In genomic region chr15:42650208-42651066, GRCh38 we compare ENCODE assay signal across 8 cellular contexts.
DNase-seq lines count a peak whose midpoint lies in the region; ATAC-seq, FAIRE-seq and TF ChIP-seq lines count a peak whose summit lies in the region.

No MANE protein-coding gene starts in this region.

- TF ChIP-seq CTCF in AG04449 (IDR thresholded peaks at IDR 0.05; ENCODE audit: insufficient read depth, low read length, missing control alignments) (peak; percentile 81), OCI-LY1 (IDR thresholded peaks at IDR 0.05; ENCODE audit: low read length) (peak; percentile 97), fibroblast of mammary gland (conservative IDR thresholded peaks at IDR 0.05; ENCODE audit: control insufficient read depth, insufficient read depth, low read depth, low read length) (peak; percentile 92), neural crest cell (conservative IDR thresholded peaks at IDR 0.05) (peak; percentile 79), thoracic aorta (IDR thresholded peaks at IDR 0.05) (peak; percentile 71)

- no peaks in the 10 kb centered on the region for H3K27me3 ChIP-seq in OCI-LY1 (ENCODE audit: insufficient read depth, low read length)
- H3K27me3 ChIP-seq in thoracic aorta (replicated peaks; ENCODE audit: insufficient read depth), result no peaks in the 10 kb centered on the region

- H3K4me3 Mint-ChIP-seq in neural crest cell, result no peak overlapping the region

- no peak overlapping the region for H2AFZ ChIP-seq in OCI-LY1 (ENCODE audit: low read length)

- no peak overlapping the region for H3K9ac ChIP-seq in OCI-LY1 (ENCODE audit: low read length)

- H3K9me3 ChIP-seq in OCI-LY1 (ENCODE audit: low read length) (no peaks in the 10 kb centered on the region), thoracic aorta (no peaks in the 10 kb centered on the region)

- POLR2A ChIA-PET in AG04449 (lab: Yijun Ruan, JAX), result no interaction called here

- no peaks in the 10 kb centered on the region for H3K4me1 Mint-ChIP-seq in neural crest cell

- H3K79me2 ChIP-seq in OCI-LY1 (ENCODE audit: insufficient read depth, low read length), result no peaks in the 10 kb centered on the region

- no peak overlapping the region for H3K4me2 ChIP-seq in OCI-LY1 (ENCODE audit: low read length)

- ATAC-seq in GM18517 (IDR thresholded peaks at IDR 0.05; ENCODE audit: unreplicated experiment) (peak; percentile 85), thoracic aorta (ENCODE audit: insufficient number of reproducible peaks, low FRiP score, low read depth) (peak; percentile 60)

- H3K4me3 ChIP-seq in AG04449 (ENCODE audit: low read depth, low read length) (no peak overlapping the region), OCI-LY1 (ENCODE audit: low read depth, low read length, poor library complexity, severe bottlenecking) (no peak overlapping the region), fibroblast of mammary gland (ENCODE audit: control insufficient read depth, low read depth, low read length) (no peak overlapping the region), thoracic aorta (no peak overlapping the region)

- CTCF ChIA-PET in AG04449 (lab: Yijun Ruan, JAX), result interaction anchor here (0.6 to 2.7 kb wide), 17 partner anchors 7 to 584 kb away, joined by 3 to 12 read pairs (median 4); partner anchors contain the start of genes HAUS2, LRRC57 and ZNF106

- H3F3A ChIP-seq in OCI-LY1 (ENCODE audit: insufficient read depth, low read length), result no peaks in the 10 kb centered on the region

- H3K36me3 Mint-ChIP-seq in neural crest cell (ENCODE audit: low read depth), result no peaks in the 10 kb centered on the region

- H3K27ac Mint-ChIP-seq in neural crest cell (ENCODE audit: unreplicated experiment), result no peak overlapping the region

- no peaks in the 10 kb centered on the region for H3K27me3 Mint-ChIP-seq in neural crest cell (ENCODE audit: low read depth)

- no peaks in the 10 kb centered on the region for H4K20me1 ChIP-seq in OCI-LY1 (ENCODE audit: insufficient read depth, low read length)

- H3K9me3 Mint-ChIP-seq in neural crest cell, result no peaks in the 10 kb centered on the region

- H3K4me1 ChIP-seq in OCI-LY1 (ENCODE audit: insufficient read depth, low read length, severe bottlenecking), result peaks cover 14% of the 10 kb centered on the region
- no peaks in the 10 kb centered on the region for H3K4me1 ChIP-seq in thoracic aorta (ENCODE audit: control insufficient read depth in 1 of 2, low read depth in 2 of 2)

- DNase-seq in AG04449 (ENCODE audit: low read depth, low spot score), result peak; percentile 42
- DNase-seq in HTR-8/SVneo (ENCODE audit: insufficient read length, low spot score), result peak; percentile 69
- DNase-seq in activated T-cell treated with anti-CD3 and anti-CD28 coated beads for 4 hours, result peak; percentile 30
- DNase-seq in fibroblast of mammary gland (ENCODE audit: low read depth), result peak; percentile 89
- DNase-seq in neural crest cell (ENCODE audit: low read depth, low spot score), result peak; percentile 50
- peak; percentile 28 for DNase-seq in thoracic aorta (ENCODE audit: low spot score)

- no peaks in the 10 kb centered on the region for H3K9me2 ChIP-seq in OCI-LY1 (ENCODE audit: low read depth, low read length)

- FAIRE-seq in HTR-8/SVneo (lab: Jason Lieb, UNC), result peak; percentile 79

- H3K36me3 ChIP-seq in OCI-LY1 (ENCODE audit: insufficient read depth, low read length) (peaks cover 5% of the 10 kb centered on the region; the same call in 1 of the 2 replicates), thoracic aorta (peaks cover 6% of the 10 kb centered on the region)

- H3K27ac ChIP-seq in OCI-LY1 (ENCODE audit: low read depth, low read length, poor library complexity, severe bottlenecking), result peak overlapping the region; percentile 9
- H3K27ac ChIP-seq in thoracic aorta, result no peak overlapping the region

Comparison
In these comparisons a context has a peak if more than half of its experiments do, and no peak if none do; other contexts are left out.
1. DNase-seq: peak in every context shown above with its lines; median percentile 89 in fibroblast of mammary gland; 69 in HTR-8/SVneo; 50 in neural crest cell; 42 in AG04449; 30 in activated T-cell treated with anti-CD3 and anti-CD28 coated beads for 4 hours; 28 in thoracic aorta.